Comparison of ENCODE assay signal across 1 cellular context in genomic region chr16:1983544-1984346, GRCh38.
TF ChIP-seq lines count a peak whose summit lies in the region.

Gene GFER, plus strand, starts transcription at chr16:1984193. Its CDS starts 26 bp downstream, at chr16:1984219.

TF ChIP-seq in HEK293, 187 proteins besides CTCF, POLR2A, EP300 and RAD21 (continued from another document and continues in another):
- TF ChIP-seq ZNF776 (tag by site-specific recombination; IDR thresholded peaks at IDR 0.05; ENCODE audit: borderline replicate concordance) (no peak), ZNF404 (tag by site-specific recombination; IDR thresholded peaks at IDR 0.05) (no peak), ZNF274 (IDR thresholded peaks at IDR 0.05; ENCODE audit: low read length) (no peak), ZNF274 (tag by site-specific recombination; IDR thresholded peaks at IDR 0.05; ENCODE audit: borderline replicate concordance) (no peak), ZNF391 (tag by site-specific recombination; IDR thresholded peaks at IDR 0.05; ENCODE audit: borderline replicate concordance, low read depth) (peak; percentile 47; the same call in 1 of the 2 replicates), ZNF843 (tag by site-specific recombination; IDR thresholded peaks at IDR 0.05) (no peak; the same call in 1 of the 2 replicates), ZNF10 (tag by site-specific recombination; IDR thresholded peaks at IDR 0.05) (no peak), ZFP37 (tag by site-specific recombination; IDR thresholded peaks at IDR 0.05) (peak; percentile 76; the same call in 1 of the 2 replicates), YY2 (tag by site-specific recombination; IDR thresholded peaks at IDR 0.05) (peak; percentile 68), ZNF785 (tag by site-specific recombination; IDR thresholded peaks at IDR 0.05) (peak; percentile 91), SP2 (tag by site-specific recombination; IDR thresholded peaks at IDR 0.05) (peak; percentile 57), HOXD13 (CRISPR knock-in tag; IDR thresholded peaks at IDR 0.05; ENCODE audit: borderline replicate concordance) (no peak), MZF1 (tag by site-specific recombination; IDR thresholded peaks at IDR 0.05; ENCODE audit: borderline replicate concordance) (no peak), ZNF624 (tag by site-specific recombination; IDR thresholded peaks at IDR 0.05) (no peak), ZNF16 (tag by site-specific recombination; IDR thresholded peaks at IDR 0.05; ENCODE audit: low read depth) (no peak), ZNF324 (tag by site-specific recombination; IDR thresholded peaks at IDR 0.05) (0 out of 2 replicates have a peak, but pooled peaks have one; percentile 33), ZNF19 (tag by site-specific recombination; IDR thresholded peaks at IDR 0.05; ENCODE audit: low read depth) (no peak), ZSCAN16 (tag by site-specific recombination; IDR thresholded peaks at IDR 0.05) (no peak), FEZF1 (tag by site-specific recombination; IDR thresholded peaks at IDR 0.05) (peak; percentile 79), ZSCAN18 (tag by site-specific recombination; IDR thresholded peaks at IDR 0.05) (no peak), ZSCAN30 (tag by site-specific recombination; IDR thresholded peaks at IDR 0.05) (peak; percentile 99), ZNF596 (tag by site-specific recombination; IDR thresholded peaks at IDR 0.05) (peak; percentile 74), ZNF692 (tag by site-specific recombination; IDR thresholded peaks at IDR 0.05) (peak; percentile 53; the same call in 1 of the 2 replicates), ZNF560 (tag by site-specific recombination; IDR thresholded peaks at IDR 0.05; ENCODE audit: borderline replicate concordance) (no peak), ZNF792 (tag by site-specific recombination; IDR thresholded peaks at IDR 0.05) (0 out of 2 replicates have a peak, but pooled peaks have one; percentile 41), EGR2 (tag by site-specific recombination; IDR thresholded peaks at IDR 0.05; ENCODE audit: low read depth) (no peak), GFI1B (tag by site-specific recombination; IDR thresholded peaks at IDR 0.05) (peak; percentile 65), ZNF184 (tag by site-specific recombination; IDR thresholded peaks at IDR 0.05) (peak; percentile 75; the same call in 1 of the 2 replicates), ZNF211 (tag by site-specific recombination; IDR thresholded peaks at IDR 0.05; ENCODE audit: low read depth) (no peak), ZBTB1 (tag by site-specific recombination; IDR thresholded peaks at IDR 0.05) (no peak), HOXA7 (CRISPR knock-in tag; IDR thresholded peaks at IDR 0.05; ENCODE audit: borderline replicate concordance) (no peak), ZNF501 (tag by site-specific recombination; IDR thresholded peaks at IDR 0.05) (peak; percentile 90; the same call in 1 of the 2 replicates), ZNF449 (tag by site-specific recombination; IDR thresholded peaks at IDR 0.05) (peak; percentile 69), SCRT1 (tag by site-specific recombination; IDR thresholded peaks at IDR 0.05; ENCODE audit: borderline replicate concordance) (no peak), ZNF473 (tag by site-specific recombination; IDR thresholded peaks at IDR 0.05) (no peak), MEIS1 (CRISPR knock-in tag; IDR thresholded peaks at IDR 0.05; ENCODE audit: borderline replicate concordance) (no peak), ZNF510 (tag by site-specific recombination; IDR thresholded peaks at IDR 0.05; ENCODE audit: insufficient replicate concordance) (no peak), AEBP2 (tag by site-specific recombination; IDR thresholded peaks at IDR 0.05; ENCODE audit: borderline replicate concordance) (no peak), ZNF837 (tag by site-specific recombination; IDR thresholded peaks at IDR 0.05) (peak; percentile 79; the same call in 1 of the 2 replicates), ZNF777 (tag by site-specific recombination; IDR thresholded peaks at IDR 0.05; ENCODE audit: borderline replicate concordance) (peak; percentile 45; the same call in 1 of the 2 replicates), ZNF114 (tag by site-specific recombination; IDR thresholded peaks at IDR 0.05) (no peak), KLF10 (tag by site-specific recombination; IDR thresholded peaks at IDR 0.05) (peak; percentile 88), ZNF214 (tag by site-specific recombination; IDR thresholded peaks at IDR 0.05; ENCODE audit: borderline replicate concordance) (no peak), ZNF580 (tag by site-specific recombination; IDR thresholded peaks at IDR 0.05) (0 out of 2 replicates have a peak, but pooled peaks have one; percentile 24), ZNF26 (tag by site-specific recombination; IDR thresholded peaks at IDR 0.05) (no peak), ZNF423 (tag by site-specific recombination; IDR thresholded peaks at IDR 0.05) (no peak), ZFP41 (tag by site-specific recombination; IDR thresholded peaks at IDR 0.05; ENCODE audit: borderline replicate concordance) (no peak), ZBTB11 (tag by site-specific recombination; conservative IDR thresholded peaks at IDR 0.05; ENCODE audit: low read depth) (no peak; the same call in 1 of the 2 replicates), ZNF660 (tag by site-specific recombination; IDR thresholded peaks at IDR 0.05) (peak; percentile 95), HIC1 (tag by site-specific recombination; IDR thresholded peaks at IDR 0.05) (peak; percentile 90), ZBTB8A (tag by site-specific recombination; IDR thresholded peaks at IDR 0.05) (peak; percentile 98), ZNF202 (tag by site-specific recombination; IDR thresholded peaks at IDR 0.05; ENCODE audit: borderline replicate concordance) (no peak), KLF8 (tag by site-specific recombination; IDR thresholded peaks at IDR 0.05) (peak; percentile 68; the same call in 1 of the 2 replicates), ZNF157 (tag by site-specific recombination; IDR thresholded peaks at IDR 0.05) (no peak), ZNF221 (tag by site-specific recombination; IDR thresholded peaks at IDR 0.05; ENCODE audit: borderline replicate concordance) (no peak), ZNF155 (tag by site-specific recombination; IDR thresholded peaks at IDR 0.05) (no peak), ZNF394 (tag by site-specific recombination; IDR thresholded peaks at IDR 0.05; ENCODE audit: borderline replicate concordance) (peak; percentile 41; the same call in 1 of the 2 replicates), ZNF302 (tag by site-specific recombination; IDR thresholded peaks at IDR 0.05; ENCODE audit: low read depth) (no peak)
